11 cellular contexts compared by ENCODE assay signal in genomic region chr16:50549561-50549915, GRCh38. TPM values are rescaled to one million over a fixed set of nuclear protein-coding genes. Genes with fewer than 3 reads are reported as not detected.
A peak's percentile ranks its signal among the peaks of the same experiment; 100 is the strongest.
DNase-seq lines count a peak whose midpoint lies in the region; ATAC-seq, FAIRE-seq and TF ChIP-seq lines count a peak whose summit lies in the region.
"Had no signal": no experiment of that assay in that cellular context is flagged by ENCODE, and none has a peak within 500 bp of the region (broad histone marks: within the 10 kb centered on the region; RNA-seq: fewer than 3 reads in every experiment).

No MANE protein-coding gene starts in this region.

- H4K20me1 ChIP-seq in GM23338 (replicated peaks; ENCODE audit: insufficient read depth): peaks cover 4% of the 10 kb centered on the region; the same call in 1 of the 2 replicates

- no peaks in the 10 kb centered on the region for H3K36me3 Mint-ChIP-seq in GM23338 (ENCODE audit: low read depth)
- no peaks in the 10 kb centered on the region for H3K36me3 Mint-ChIP-seq in activated T-helper 1 cell treated with anti-CD3 and anti-CD28 coated beads, Interleukin-12 subunit alpha, Interleukin-12 subunit beta, Interleukin-2, Interleukin-4 antibody, amounts not matched to agents 30 ng/mL and 10 ng/mL and 1 ng/mL, durations not matched to agents 14 hours and 24 hours and 36 hours (ENCODE audit: low read depth)

- H3K27me3 Mint-ChIP-seq in GM23338 (ENCODE audit: insufficient read depth, low read depth, poor library complexity): peaks cover 30% of the 10 kb centered on the region
- H3K27me3 Mint-ChIP-seq in activated T-helper 1 cell treated with anti-CD3 and anti-CD28 coated beads, Interleukin-12 subunit alpha, Interleukin-12 subunit beta, Interleukin-2, Interleukin-4 antibody, amounts not matched to agents 30 ng/mL and 10 ng/mL and 1 ng/mL, durations not matched to agents 14 hours and 24 hours and 36 hours (ENCODE audit: insufficient read depth): peaks cover 38% of the 10 kb centered on the region

- DNase-seq in GM23338 (ENCODE audit: low spot score) (no peak), lower leg skin (ENCODE audit: low spot score in 2 of 2) (no peak), spleen (no peak), H54 (ENCODE audit: insufficient read length, low spot score) (no peak)
- no peak for DNase-seq in activated T-helper 1 cell treated with anti-CD3 and anti-CD28 coated beads, Interleukin-12 subunit alpha, Interleukin-12 subunit beta, Interleukin-2, Interleukin-4 antibody, amounts not matched to agents 30 ng/mL and 10 ng/mL and 1 ng/mL, durations not matched to agents 14 hours and 24 hours and 36 hours (ENCODE audit: low spot score)
- DNase-seq: COR-L47, NCI-H524, SHP77 had no signal

- no peaks in the 10 kb centered on the region; the same call in 2 of the 3 replicates for H3K9me3 Mint-ChIP-seq in GM23338
- no peaks in the 10 kb centered on the region for H3K9me3 Mint-ChIP-seq in activated T-helper 1 cell treated with anti-CD3 and anti-CD28 coated beads, Interleukin-12 subunit alpha, Interleukin-12 subunit beta, Interleukin-2, Interleukin-4 antibody, amounts not matched to agents 30 ng/mL and 10 ng/mL and 1 ng/mL, durations not matched to agents 14 hours and 24 hours and 36 hours

- peak overlapping the region; percentile 93 for H3K4me2 ChIP-seq in GM23338

- peaks cover 46% of the 10 kb centered on the region for H3K27me3 ChIP-seq in GM23338 (ENCODE audit: insufficient read depth)
- H3K27me3 ChIP-seq in spleen (replicated peaks in 1 of 7): peaks cover 0 to 44% (median 11%) of the 10 kb centered on the region in 7 donors

- no peaks in the 10 kb centered on the region for H3K79me2 ChIP-seq in GM23338 (replicated peaks; ENCODE audit: insufficient read depth)

- H3K27ac ChIP-seq in GM23338 (ENCODE audit: low read depth) (no peak overlapping the region), spleen (peak overlapping the region in 1 of 8 donors; percentile 72)

- 69 to 77% methylated on average over 7 of the region's 7 CpGs for WGBS in lower leg skin, 2 donors
- 75 to 84% (median 80%) methylated on average over 7 of the region's 7 CpGs for WGBS in spleen, 5 donors

- no peaks in the 10 kb centered on the region for H3K9me2 ChIP-seq in GM23338 (ENCODE audit: insufficient read depth)

- H3K4me3 ChIP-seq in GM23338 (peak overlapping the region; percentile 68), lower leg skin (ENCODE audit: low read depth, poor library complexity, severe bottlenecking) (peak overlapping the region; percentile 77), spleen (peak overlapping the region in 5 of 8 donors; percentile 14 to 93 (median 84))

- intact Hi-C loops in activated T-helper 1 cell treated with anti-CD3 and anti-CD28 coated beads, Interleukin-12 subunit alpha, Interleukin-12 subunit beta, Interleukin-2, Interleukin-4 antibody, amounts not matched to agents 30 ng/mL and 10 ng/mL and 1 ng/mL, durations not matched to agents 14 hours and 24 hours and 36 hours (cut with micrococcal nuclease): loop anchor here (5.0 to 10.0 kb wide), 3 partner anchors 222 to 337 kb away; no protein-coding TSS in a partner anchor
- intact Hi-C loops in lower leg skin (cut with DNase I; ENCODE audit: low total_unique reads): no loop called here
- intact Hi-C loops in spleen (cut with DNase I; ENCODE audit: low total_unique reads): no loop called here

- no peak for FAIRE-seq in H54 (lab: Jason Lieb, UNC)

- no peaks in the 10 kb centered on the region for H3K36me3 ChIP-seq in GM23338 (ENCODE audit: insufficient read depth)
- no peaks in the 10 kb centered on the region for H3K36me3 ChIP-seq in spleen

- no peaks in the 10 kb centered on the region for H3K9me3 ChIP-seq in spleen

- ATAC-seq in GM23338 (no peak), GM21360 (IDR thresholded peaks at IDR 0.05; ENCODE audit: unreplicated experiment) (no peak), HG03571 (IDR thresholded peaks at IDR 0.05; ENCODE audit: unreplicated experiment) (no peak)
- no peak for ATAC-seq in activated CD4-positive, CD25-positive, alpha-beta regulatory T cell treated with anti-CD3 and anti-CD28 coated beads, Interleukin-2, amount 50 U/mL, for 24 hours

- TF ChIP-seq CTCF in GM23338 (conservative IDR thresholded peaks at IDR 0.05; ENCODE audit: low read depth in 2 of 2) (no peak), lower leg skin (IDR thresholded peaks at IDR 0.05) (no peak), spleen (IDR thresholded peaks at IDR 0.05 in 8 of 11, conservative IDR thresholded peaks at IDR 0.05 in 3 of 11) (no peak)

- H2AFZ ChIP-seq in GM23338: no peak overlapping the region

- H3K4me3 Mint-ChIP-seq in GM23338: peak overlapping the region; percentile 69; the same call in 2 of the 3 replicates
- H3K4me3 Mint-ChIP-seq in activated T-helper 1 cell treated with anti-CD3 and anti-CD28 coated beads, Interleukin-12 subunit alpha, Interleukin-12 subunit beta, Interleukin-2, Interleukin-4 antibody, amounts not matched to agents 30 ng/mL and 10 ng/mL and 1 ng/mL, durations not matched to agents 14 hours and 24 hours and 36 hours: peak overlapping the region; percentile 70

- H3K27ac Mint-ChIP-seq in GM23338: no peak overlapping the region
- H3K27ac Mint-ChIP-seq in activated T-helper 1 cell treated with anti-CD3 and anti-CD28 coated beads, Interleukin-12 subunit alpha, Interleukin-12 subunit beta, Interleukin-2, Interleukin-4 antibody, amounts not matched to agents 30 ng/mL and 10 ng/mL and 1 ng/mL, durations not matched to agents 14 hours and 24 hours and 36 hours: no peak overlapping the region

- TF ChIP-seq POLR2A in lower leg skin (IDR thresholded peaks at IDR 0.05) (no peak), spleen (IDR thresholded peaks at IDR 0.05) (no peak), H54 (IDR thresholded peaks at IDR 0.05; ENCODE audit: low read depth, low read length) (no peak)

- no peaks in the 10 kb centered on the region for H3F3A ChIP-seq in GM23338 (replicated peaks; ENCODE audit: low read depth)

- H3K4me1 Mint-ChIP-seq in GM23338: peaks cover 7% of the 10 kb centered on the region; the same call in 2 of the 3 replicates
- peaks cover 14% of the 10 kb centered on the region for H3K4me1 Mint-ChIP-seq in activated T-helper 1 cell treated with anti-CD3 and anti-CD28 coated beads, Interleukin-12 subunit alpha, Interleukin-12 subunit beta, Interleukin-2, Interleukin-4 antibody, amounts not matched to agents 30 ng/mL and 10 ng/mL and 1 ng/mL, durations not matched to agents 14 hours and 24 hours and 36 hours (ENCODE audit: low read depth)

- H3K4me1 ChIP-seq in GM23338 (ENCODE audit: insufficient read depth): no peaks in the 10 kb centered on the region
- H3K4me1 ChIP-seq in spleen: peaks cover 0 to 33% (median 13%) of the 10 kb centered on the region in 6 donors

TF ChIP-seq in GM23338, 12 proteins besides CTCF, POLR2A, EP300 and RAD21:
- TF ChIP-seq ETS1 (IDR thresholded peaks at IDR 0.05) (no peak), EZH2phosphoT487 (IDR thresholded peaks at IDR 0.05; ENCODE audit: unreplicated experiment) (no peak), ZNF114 (CRISPR knock-in tag; IDR thresholded peaks at IDR 0.05) (no peak), JUNB (IDR thresholded peaks at IDR 0.05; ENCODE audit: unreplicated experiment) (no peak)

RNA-seq across cellular contexts. Expression of gene NKD1, which starts 1.3 kb away (rescaled TPM):
- 1.6 and 2.1 TPM in 2 replicates for total RNA-seq in GM23338 (2014; rRNA removed; shearing (Covaris generic))
- polyA plus RNA-seq in GM23338 (2016; fragmentation: Nextera tagmentation; extraction: Ambion mirVana): 2.3 and 2.5 TPM in 2 replicates
- total RNA-seq in activated T-helper 1 cell treated with anti-CD3 and anti-CD28 coated beads, Interleukin-12 subunit alpha, Interleukin-12 subunit beta, Interleukin-2, Interleukin-4 antibody, amounts not matched to agents 30 ng/mL and 10 ng/mL and 1 ng/mL, durations not matched to agents 14 hours and 24 hours and 36 hours: 1.1 and 1.4 TPM in 2 replicates
- total RNA-seq in lower leg skin: 10 to 100 TPM in 1 of 4 donors, 1 to 10 TPM in 3; 5.1 to 15.2 (median 7.2) TPM
- total RNA-seq in spleen: 10 to 100 TPM in 1 of 7 donors, 1 to 10 TPM in 6; 1.7 to 15.2 (median 7.0) TPM
- under 1 TPM; 0.11 to 0.74 (median 0.38) TPM for polyA plus RNA-seq in spleen
